20 cellular contexts compared by ENCODE assay signal in genomic region chr15:89492934-89493631, GRCh38. TPM values are rescaled to one million over a fixed set of nuclear protein-coding genes. Genes with fewer than 3 reads are reported as not detected.
"Had no signal": no experiment of that assay in that cellular context is flagged by ENCODE, and none has a peak within 500 bp of the region (broad histone marks: within the 10 kb centered on the region; RNA-seq: fewer than 3 reads in every experiment).

No MANE protein-coding gene starts in this region.

- H3K4me1 ChIP-seq: adrenal gland, thyroid gland had no signal

- H3K4me3 ChIP-seq: adrenal gland, cardiac muscle cell, colonic mucosa, heart right ventricle, ovary, thyroid gland had no signal

- H3K36me3 ChIP-seq: adrenal gland, cardiac muscle cell, colonic mucosa, heart right ventricle, ovary, thyroid gland, WERI-Rb-1 had no signal

- H3K9me3 Mint-ChIP-seq: activated CD4-positive, alpha-beta memory T cell treated with anti-CD3 and anti-CD28 coated beads for 36 hours; activated naive CD4-positive, alpha-beta T cell treated with anti-CD3 and anti-CD28 coated beads, Interleukin-2, amount 10 ng/mL, durations not matched to agents 7 days and 5 days; neural crest cell; stimulated activated memory B cell treated with anti-CD40 and anti-IgM and Interleukin-4, amounts not matched to agents 10 μg/mL and 1 μg/mL and 100 μg/mL, for 72 hours; T-helper 1 cell treated with Interleukin-12 subunit alpha and Interleukin-12 subunit beta and Interleukin-4 antibody, amounts not matched to agents 30 μg/mL and 1 μg/mL, for 36 hours had no signal

- H3K9me3 ChIP-seq: adrenal gland, colonic mucosa, heart right ventricle, ovary, thyroid gland had no signal

- H3K36me3 Mint-ChIP-seq: activated CD4-positive, alpha-beta memory T cell treated with anti-CD3 and anti-CD28 coated beads for 36 hours; activated naive CD4-positive, alpha-beta T cell treated with anti-CD3 and anti-CD28 coated beads, Interleukin-2, amount 10 ng/mL, durations not matched to agents 7 days and 5 days; stimulated activated memory B cell treated with anti-CD40 and anti-IgM and Interleukin-4, amounts not matched to agents 10 μg/mL and 1 μg/mL and 100 μg/mL, for 72 hours had no signal

- H3K4me3 Mint-ChIP-seq: activated CD4-positive, alpha-beta memory T cell treated with anti-CD3 and anti-CD28 coated beads for 36 hours; activated CD4-positive, alpha-beta T cell treated with anti-CD3 and anti-CD28 coated beads for 36 hours; activated naive CD4-positive, alpha-beta T cell treated with anti-CD3 and anti-CD28 coated beads, Interleukin-2, amount 10 ng/mL, durations not matched to agents 7 days and 5 days; neural crest cell; stimulated activated memory B cell treated with anti-CD40 and anti-IgM and Interleukin-4, amounts not matched to agents 10 μg/mL and 1 μg/mL and 100 μg/mL, for 72 hours; T-helper 1 cell treated with Interleukin-12 subunit alpha and Interleukin-12 subunit beta and Interleukin-4 antibody, amounts not matched to agents 30 μg/mL and 1 μg/mL, for 36 hours had no signal

- ATAC-seq: activated CD4-positive, alpha-beta T cell treated with anti-CD3 and anti-CD28 coated beads for 36 hours; heart right ventricle; left colon; stimulated activated memory B cell treated with anti-CD40 and anti-IgM and Interleukin-4, amounts not matched to agents 10 μg/mL and 1 μg/mL and 100 μg/mL, for 72 hours had no signal

- H3K27ac ChIP-seq: adrenal gland, cardiac muscle cell, colonic mucosa, heart right ventricle, ovary, thyroid gland, WERI-Rb-1 had no signal

- H3K27me3 ChIP-seq: ovary, thyroid gland had no signal

- H3K27ac Mint-ChIP-seq: activated CD4-positive, alpha-beta memory T cell treated with anti-CD3 and anti-CD28 coated beads for 36 hours; activated CD4-positive, alpha-beta T cell treated with anti-CD3 and anti-CD28 coated beads for 36 hours; activated naive CD4-positive, alpha-beta T cell treated with anti-CD3 and anti-CD28 coated beads, Interleukin-2, amount 10 ng/mL, durations not matched to agents 7 days and 5 days; stimulated activated memory B cell treated with anti-CD40 and anti-IgM and Interleukin-4, amounts not matched to agents 10 μg/mL and 1 μg/mL and 100 μg/mL, for 72 hours; T-helper 1 cell treated with Interleukin-12 subunit alpha and Interleukin-12 subunit beta and Interleukin-4 antibody, amounts not matched to agents 30 μg/mL and 1 μg/mL, for 36 hours had no signal

- H3K4me1 Mint-ChIP-seq: activated CD4-positive, alpha-beta T cell treated with anti-CD3 and anti-CD28 coated beads for 36 hours had no signal

- FAIRE-seq: endothelial cell of umbilical vein had no signal

- DNase-seq: activated CD4-positive, alpha-beta memory T cell treated with anti-CD3 and anti-CD28 coated beads for 36 hours; activated CD4-positive, alpha-beta T cell treated with anti-CD3 and anti-CD28 coated beads for 36 hours; activated naive CD4-positive, alpha-beta T cell treated with anti-CD3 and anti-CD28 coated beads, Interleukin-2, amount 10 ng/mL, durations not matched to agents 7 days and 5 days; adrenal gland; colonic mucosa; effector CD4-positive, alpha-beta T cell; foreskin melanocyte; heart right ventricle; left colon; stimulated activated CD4-positive, alpha-beta T cell treated with anti-CD3 and anti-CD28 coated beads, Interleukin-2, amount 100 ng/mL, for 48 hours; thyroid gland; WERI-Rb-1 had no signal

RNA-seq across cellular contexts. Expression of gene RHCG, which starts 3.3 kb away (rescaled TPM):
- total RNA-seq: activated CD4-positive, alpha-beta memory T cell treated with anti-CD3 and anti-CD28 coated beads for 36 hours; activated CD4-positive, alpha-beta T cell treated with anti-CD3 and anti-CD28 coated beads for 36 hours; cardiac muscle cell; endothelial cell of umbilical vein; lung microvascular endothelial cell; neural crest cell; thyroid gland had no signal
- polyA plus RNA-seq: endothelial cell of umbilical vein, fibroblast of lung, ovary had no signal
